21 cellular contexts compared by ENCODE assay signal in genomic region chr11:8831861-8832260, GRCh38.
A peak's percentile ranks its signal among the peaks of the same experiment; 100 is the strongest.
DNase-seq lines count a peak whose midpoint lies in the region; ATAC-seq and TF ChIP-seq lines count a peak whose summit lies in the region.
"Had no signal": no experiment of that assay in that cellular context is flagged by ENCODE, and none has a peak within 500 bp of the region (broad histone marks: within the 10 kb centered on the region; RNA-seq: fewer than 3 reads in every experiment).

No MANE protein-coding gene starts in this region.

- H3K4me1 ChIP-seq in RWPE2 (ENCODE audit: insufficient read depth, poor library complexity, severe bottlenecking) (peaks cover 25% of the 10 kb centered on the region), esophagus squamous epithelium (peaks cover 17 to 35% (median 30%) of the 10 kb centered on the region in 3 donors), colonic mucosa (no peaks in the 10 kb centered on the region)
- H3K4me1 ChIP-seq: uterus had no signal

- H3K27me3 Mint-ChIP-seq in nephron (ENCODE audit: low read depth) (no peaks in the 10 kb centered on the region), type B pancreatic cell (no peaks in the 10 kb centered on the region)

- H3K27ac Mint-ChIP-seq in nephron = peak overlapping the region in 2 of 3 experiments; percentile 14 to 73
- H3K27ac Mint-ChIP-seq in type B pancreatic cell = peak overlapping the region; percentile 98

- no peaks in the 10 kb centered on the region for H3K9me3 ChIP-seq in RWPE2 (ENCODE audit: severe bottlenecking)
- H3K9me3 ChIP-seq in esophagus squamous epithelium = no peaks in the 10 kb centered on the region
- no peaks in the 10 kb centered on the region for H3K9me3 ChIP-seq in colonic mucosa
- H3K9me3 ChIP-seq: HAP-1, neutrophil, uterus had no signal

- H3K27ac ChIP-seq in RWPE2 (ENCODE audit: poor library complexity, severe bottlenecking) (peak overlapping the region; percentile 91), esophagus squamous epithelium (peak overlapping the region; percentile 54 to 84 (median 70)), colonic mucosa (no peak overlapping the region)
- H3K27ac ChIP-seq: neutrophil had no signal

- H3K4me1 Mint-ChIP-seq in nephron (peaks cover 28% of the 10 kb centered on the region), type B pancreatic cell (ENCODE audit: unreplicated experiment) (peaks cover 6% of the 10 kb centered on the region)

- H3K4me3 Mint-ChIP-seq in nephron (peak overlapping the region in 2 of 3 experiments; percentile 24 to 71), type B pancreatic cell (no peak overlapping the region)

- H3K9me3 Mint-ChIP-seq in nephron = no peaks in the 10 kb centered on the region
- H3K9me3 Mint-ChIP-seq in type B pancreatic cell = no peaks in the 10 kb centered on the region

- WGBS in esophagus squamous epithelium, 2 donors = 43 to 48% methylated on average over 7 to 9 of the region's 9 CpGs

- H3K36me3 Mint-ChIP-seq in nephron (ENCODE audit: low read depth) = peaks cover 1% of the 10 kb centered on the region
- H3K36me3 Mint-ChIP-seq in type B pancreatic cell = no peaks in the 10 kb centered on the region

- H3K27me3 ChIP-seq in RWPE2 (ENCODE audit: insufficient read depth, poor library complexity, severe bottlenecking) (no peaks in the 10 kb centered on the region), esophagus squamous epithelium (no peaks in the 10 kb centered on the region), colonic mucosa (no peaks in the 10 kb centered on the region)
- H3K27me3 ChIP-seq: uterus had no signal

- no peak overlapping the region for H3K9ac ChIP-seq in colonic mucosa (ENCODE audit: low read depth in 2 of 2, low read length in 2 of 2)

- TF ChIP-seq CTCF in RWPE2 (IDR thresholded peaks at IDR 0.05; ENCODE audit: poor library complexity, severe bottlenecking) = no peak
- no peak for TF ChIP-seq CTCF in esophagus squamous epithelium (IDR thresholded peaks at IDR 0.05)
- TF ChIP-seq CTCF in nephron (IDR thresholded peaks at IDR 0.05; ENCODE audit: unreplicated experiment in 3 of 3) = no peak
- TF ChIP-seq CTCF in type B pancreatic cell (conservative IDR thresholded peaks at IDR 0.05) = no peak
- TF ChIP-seq CTCF in colonic mucosa (IDR thresholded peaks at IDR 0.05) = no peak

- intact Hi-C loops in esophagus squamous epithelium (cut with DNase I) = no loop called here
- intact Hi-C loops in colonic mucosa (cut with DNase I) = no loop called here

- H3K4me3 ChIP-seq in RWPE2 (ENCODE audit: severe bottlenecking) (no peak overlapping the region), esophagus squamous epithelium (no peak overlapping the region), colonic mucosa (no peak overlapping the region)
- H3K4me3 ChIP-seq: HAP-1, uterus had no signal

- no peaks in the 10 kb centered on the region for H3K36me3 ChIP-seq in RWPE2 (ENCODE audit: low read depth)
- H3K36me3 ChIP-seq in esophagus squamous epithelium = no peaks in the 10 kb centered on the region
- no peaks in the 10 kb centered on the region for H3K36me3 ChIP-seq in colonic mucosa
- H3K36me3 ChIP-seq: HAP-1, neutrophil, uterus had no signal

- no peak for DNase-seq in RWPE2 (ENCODE audit: low spot score)
- DNase-seq in esophagus squamous epithelium (lab: John Stamatoyannopoulos, UW) = no peak
- DNase-seq in type B pancreatic cell (ENCODE audit: extremely low spot score, unreplicated experiment) = peak; percentile 54
- DNase-seq in iPS-NIHi11 (ENCODE audit: low spot score) = no peak
- no peak for DNase-seq in colonic mucosa
- DNase-seq: activated gamma-delta T cell treated with Interleukin-2 at 50 U/mL for 16 hours; amniotic stem cell; central memory CD4-positive, alpha-beta T cell; effector memory CD4-positive, alpha-beta T cell; hypothalamus; NCI-H2029; NCI-H510A; right cardiac atrium; SIG-M5; stimulated activated CD4-positive, alpha-beta T cell treated with anti-CD3 and anti-CD28 coated beads, Interleukin-1b, Interleukin-23, amount 100 ng/mL, for 48 hours; stimulated activated naive CD8-positive, alpha-beta T cell treated with anti-CD3 and anti-CD28 coated beads, Interleukin-15, Interleukin-2, amounts not matched to agents 100 U/mL and 50 U/mL, for 24 hours; uterus had no signal

- no peak for ATAC-seq in RWPE2 (ENCODE audit: low read depth)
- ATAC-seq in HG03521 (IDR thresholded peaks at IDR 0.05; ENCODE audit: unreplicated experiment) = no peak

- no peak for TF ChIP-seq POLR2A in esophagus squamous epithelium (IDR thresholded peaks at IDR 0.05)
